In the genomic region with DNA sequence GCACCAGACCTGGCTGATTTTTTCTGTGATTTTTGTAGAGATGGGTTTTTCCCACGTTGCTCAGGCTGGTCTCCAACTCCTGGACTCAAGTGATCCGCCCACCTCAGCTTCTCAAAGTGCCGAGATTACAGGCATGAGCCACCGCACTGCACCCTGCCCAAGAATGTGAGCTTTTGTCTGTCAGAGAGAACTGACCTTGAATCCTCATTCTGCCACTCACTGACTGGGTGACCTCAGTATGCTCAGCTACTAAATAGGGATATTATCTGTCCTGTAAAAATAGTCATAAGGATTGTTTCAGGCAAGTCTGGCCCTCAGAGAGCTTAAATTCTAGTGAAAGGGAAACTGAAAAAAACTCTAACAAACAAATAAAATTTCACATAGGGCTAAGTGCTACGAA, we compare ENCODE assay signal across 21 cellular contexts. TPM values are rescaled to one million over a fixed set of nuclear protein-coding genes. Genes with fewer than 3 reads are reported as not detected.
DNase-seq lines count a peak whose midpoint lies in the region; ATAC-seq, FAIRE-seq and TF ChIP-seq lines count a peak whose summit lies in the region.
"Had no signal": no experiment of that assay in that cellular context is flagged by ENCODE, and none has a peak within 500 bp of the region (broad histone marks: within the 10 kb centered on the region; RNA-seq: fewer than 3 reads in every experiment).

No MANE protein-coding gene starts in this region.

- no peaks in the 10 kb centered on the region for H3K9me3 Mint-ChIP-seq in activated naive CD4-positive, alpha-beta T cell treated with anti-CD3 and anti-CD28 coated beads for 36 hours
- H3K9me3 Mint-ChIP-seq in activated naive CD4-positive, alpha-beta T cell treated with anti-CD3 and anti-CD28 coated beads, Interleukin-2, amount 10 ng/mL, durations not matched to agents 7 days and 5 days, result no peaks in the 10 kb centered on the region
- no peaks in the 10 kb centered on the region for H3K9me3 Mint-ChIP-seq in naive B cell
- H3K9me3 Mint-ChIP-seq: activated CD4-positive, alpha-beta memory T cell treated with anti-CD3 and anti-CD28 coated beads, Interleukin-2, amount 10 ng/mL, durations not matched to agents 7 days and 5 days had no signal

- intact Hi-C loops in activated naive CD4-positive, alpha-beta T cell treated with anti-CD3 and anti-CD28 coated beads for 36 hours (cut with micrococcal nuclease), result no loop called here
- intact Hi-C loops in K562 (cut with micrococcal nuclease), result loop anchor here (5.0 kb wide), 1 partner anchor 65 kb away; no protein-coding TSS in a partner anchor
- intact Hi-C loops in testis (cut with DNase I; ENCODE audit: low total_unique reads), result no loop called here

- DNase-seq in activated naive CD4-positive, alpha-beta T cell treated with anti-CD3 and anti-CD28 coated beads for 36 hours, result no peak
- no peak for DNase-seq in activated naive CD4-positive, alpha-beta T cell treated with anti-CD3 and anti-CD28 coated beads, Interleukin-2, amount 10 ng/mL, durations not matched to agents 7 days and 5 days
- DNase-seq in K562 (ENCODE audit: extremely low read depth in 1 of 4, low spot score in 3 of 4), result no peak
- DNase-seq in naive B cell, result no peak
- peak; percentile 76 for DNase-seq in testis
- DNase-seq in coronary artery (ENCODE audit: low spot score), result no peak
- no peak for DNase-seq in NCI-H2107 treated with DMSO at 0.1 percent for 48 hours (lab: John Stamatoyannopoulos, UW; ENCODE audit: unreplicated experiment)
- no peak for DNase-seq in AG20443 (ENCODE audit: low spot score)
- DNase-seq: activated CD4-positive, alpha-beta memory T cell treated with anti-CD3 and anti-CD28 coated beads, Interleukin-2, amount 10 ng/mL, durations not matched to agents 7 days and 5 days; aorta; DMS79; left ventricle myocardium superior; NCI-H1436; NCI-H226; stimulated activated naive CD8-positive, alpha-beta T cell treated with anti-CD3 and anti-CD28 coated beads, Interleukin-15, Interleukin-2, amounts not matched to agents 100 U/mL and 50 U/mL, for 24 hours; uterus had no signal

- in situ Hi-C loops in K562 (cut with MboI), result no loop called here

- no peak for TF ChIP-seq RAD21 in K562 (CRISPR knock-in tag; conservative IDR thresholded peaks at IDR 0.05 in 1 of 2, IDR thresholded peaks at IDR 0.05 in 1 of 2)

- no peak for TF ChIP-seq POLR2A in K562 (conservative IDR thresholded peaks at IDR 0.05)
- TF ChIP-seq POLR2A in testis (IDR thresholded peaks at IDR 0.05), result no peak

- no peaks in the 10 kb centered on the region for H3K36me3 ChIP-seq in K562 (ENCODE audit: control insufficient read depth, insufficient read depth, low read length)
- no peaks in the 10 kb centered on the region for H3K36me3 ChIP-seq in testis (ENCODE audit: low read depth, missing control alignments)
- H3K36me3 ChIP-seq: gastroesophageal sphincter, uterus had no signal

- TF ChIP-seq CTCF in K562 (IDR thresholded peaks at IDR 0.05 in 2 of 3, conservative IDR thresholded peaks at IDR 0.05 in 1 of 3; ENCODE audit: insufficient read depth in 2 of 3, low read depth in 1 of 3, low read length in 3 of 3), result no peak
- no peak for TF ChIP-seq CTCF in testis (IDR thresholded peaks at IDR 0.05)
- TF ChIP-seq CTCF in coronary artery (IDR thresholded peaks at IDR 0.05), result no peak

- no TSS peak for BruUV-seq in K562 (replicated peaks; lab: Mats Ljungman, UMichigan)

- H3K4me3 ChIP-seq in K562, result no peak overlapping the region
- no peak overlapping the region for H3K4me3 ChIP-seq in testis
- no peak overlapping the region for H3K4me3 ChIP-seq in coronary artery
- H3K4me3 ChIP-seq: gastroesophageal sphincter, uterus had no signal

- CTCF ChIA-PET in activated naive CD4-positive, alpha-beta T cell treated with anti-CD3 and anti-CD28 coated beads for 36 hours (lab: Charles Lee), result interaction anchor here (0.5 to 7.3 kb wide), 11 partner anchors 10 to 282 kb away, joined by 3 to 160 read pairs (median 6); no protein-coding TSS in a partner anchor
- CTCF ChIA-PET in activated naive CD4-positive, alpha-beta T cell treated with anti-CD3 and anti-CD28 coated beads, Interleukin-2, amount 10 ng/mL, durations not matched to agents 7 days and 5 days (lab: Charles Lee), result interaction anchor here (1.3 to 8.0 kb wide), 5 partner anchors 9 to 66 kb away, joined by 5 to 161 read pairs (median 23); no protein-coding TSS in a partner anchor
- CTCF ChIA-PET in K562 (lab: Yijun Ruan, JAX; ENCODE audit: low intra/inter-chr PET ratio), result no interaction called here

- WGBS in K562 (ENCODE audit: insufficient coverage, low coverage, missing lambda C conversion rate), result 41% methylated on average over 5 of the region's 5 CpGs
- 57 to 58% methylated on average over 5 of the region's 5 CpGs for WGBS in testis, 2 donors

- POLR2A ChIA-PET in K562 (lab: Yijun Ruan, JAX), result interaction anchor here (0.6 kb wide), 1 partner anchor 748 kb away, joined by 3 read pairs; no protein-coding TSS in a partner anchor

- H3K4me2 ChIP-seq in K562 (ENCODE audit: insufficient read depth, low read length), result no peak overlapping the region

- H2AFZ ChIP-seq in K562 (ENCODE audit: low read depth, low read length), result no peak overlapping the region

- peaks cover 11% of the 10 kb centered on the region; the same call in 2 of the 3 replicates for H3K79me2 ChIP-seq in K562 (ENCODE audit: control insufficient read depth, insufficient read depth, low read length)

- H3K27ac ChIP-seq in K562 (ENCODE audit: extremely low read depth, low read depth, low read length), result no peak overlapping the region
- peak overlapping the region; percentile 87 to 90 for H3K27ac ChIP-seq in testis
- H3K27ac ChIP-seq in coronary artery, result no peak overlapping the region
- H3K27ac ChIP-seq: uterus had no signal

- H3K27me3 ChIP-seq in K562 (ENCODE audit: control insufficient read depth in 2 of 2, insufficient read depth in 2 of 2, low read length in 2 of 2) (no peaks in the 10 kb centered on the region), testis (no peaks in the 10 kb centered on the region)
- H3K27me3 ChIP-seq: gastroesophageal sphincter, uterus had no signal

- no peaks in the 10 kb centered on the region for H4K20me1 ChIP-seq in K562 (replicated peaks; ENCODE audit: control insufficient read depth, insufficient read depth, low read length)

- no peaks in the 10 kb centered on the region for H3K9me3 ChIP-seq in K562 (replicated peaks; ENCODE audit: control insufficient read depth, insufficient read depth, low read depth, low read length)
- H3K9me3 ChIP-seq in testis, result no peaks in the 10 kb centered on the region
- H3K9me3 ChIP-seq: gastroesophageal sphincter, uterus had no signal

- FAIRE-seq in K562 (lab: Jason Lieb, UNC), result no peak
- FAIRE-seq: A204.1, colon, GM18507, H1 had no signal

- no peak overlapping the region for H3K9ac ChIP-seq in K562 (ENCODE audit: insufficient read depth in 1 of 2, low read depth in 2 of 2, low read length in 2 of 2)

- H3K27me3 Mint-ChIP-seq in activated naive CD4-positive, alpha-beta T cell treated with anti-CD3 and anti-CD28 coated beads for 36 hours (ENCODE audit: low read depth), result no peaks in the 10 kb centered on the region
- H3K27me3 Mint-ChIP-seq in activated naive CD4-positive, alpha-beta T cell treated with anti-CD3 and anti-CD28 coated beads, Interleukin-2, amount 10 ng/mL, durations not matched to agents 7 days and 5 days, result no peaks in the 10 kb centered on the region
- no peaks in the 10 kb centered on the region for H3K27me3 Mint-ChIP-seq in naive B cell
- H3K27me3 Mint-ChIP-seq: activated CD4-positive, alpha-beta memory T cell treated with anti-CD3 and anti-CD28 coated beads, Interleukin-2, amount 10 ng/mL, durations not matched to agents 7 days and 5 days had no signal

- peak overlapping the region; percentile 4 for H3K27ac Mint-ChIP-seq in activated naive CD4-positive, alpha-beta T cell treated with anti-CD3 and anti-CD28 coated beads for 36 hours
- H3K27ac Mint-ChIP-seq in activated naive CD4-positive, alpha-beta T cell treated with anti-CD3 and anti-CD28 coated beads, Interleukin-2, amount 10 ng/mL, durations not matched to agents 7 days and 5 days, result no peak overlapping the region
- peak overlapping the region in 5 of 6 donors; percentile 42 to 99 (median 75) for H3K27ac Mint-ChIP-seq in naive B cell
- H3K27ac Mint-ChIP-seq: activated CD4-positive, alpha-beta memory T cell treated with anti-CD3 and anti-CD28 coated beads, Interleukin-2, amount 10 ng/mL, durations not matched to agents 7 days and 5 days had no signal

- no peaks in the 10 kb centered on the region for H3K9me1 ChIP-seq in K562 (ENCODE audit: control insufficient read depth, insufficient read depth, low read length)

- peaks cover 11 to 16% of the 10 kb centered on the region in 2 experiments; a peak in 3 of 5 replicates for H3K4me1 ChIP-seq in K562 (replicated peaks in 1 of 2; ENCODE audit: control insufficient read depth in 2 of 2, insufficient read depth in 2 of 2, low read length in 2 of 2)
- H3K4me1 ChIP-seq in testis, result peaks cover 20% of the 10 kb centered on the region

- ATAC-seq in K562 (no peak), naive B cell (ENCODE audit: low read depth in 2 of 2) (no peak)
- ATAC-seq: gastroesophageal sphincter; left ventricle myocardium superior; stimulated activated naive CD8-positive, alpha-beta T cell treated with anti-CD3 and anti-CD28 coated beads, Interleukin-15, Interleukin-2, amounts not matched to agents 100 U/mL and 50 U/mL, for 24 hours had no signal

- H3K4me3 Mint-ChIP-seq in activated naive CD4-positive, alpha-beta T cell treated with anti-CD3 and anti-CD28 coated beads for 36 hours, result no peak overlapping the region
- H3K4me3 Mint-ChIP-seq in activated naive CD4-positive, alpha-beta T cell treated with anti-CD3 and anti-CD28 coated beads, Interleukin-2, amount 10 ng/mL, durations not matched to agents 7 days and 5 days, result no peak overlapping the region
- H3K4me3 Mint-ChIP-seq in naive B cell, result peak overlapping the region in 3 of 8 donors; percentile 35 to 88 (median 77)

- peaks cover 24% of the 10 kb centered on the region for H3K4me1 Mint-ChIP-seq in activated naive CD4-positive, alpha-beta T cell treated with anti-CD3 and anti-CD28 coated beads for 36 hours (ENCODE audit: low read depth)
- H3K4me1 Mint-ChIP-seq in activated naive CD4-positive, alpha-beta T cell treated with anti-CD3 and anti-CD28 coated beads, Interleukin-2, amount 10 ng/mL, durations not matched to agents 7 days and 5 days, result peaks cover 31% of the 10 kb centered on the region
- H3K4me1 Mint-ChIP-seq in naive B cell, result peaks cover 20 to 23% (median 23%) of the 10 kb centered on the region in 3 donors

- no peaks in the 10 kb centered on the region for H3K36me3 Mint-ChIP-seq in activated naive CD4-positive, alpha-beta T cell treated with anti-CD3 and anti-CD28 coated beads for 36 hours (ENCODE audit: low read depth)
- H3K36me3 Mint-ChIP-seq in activated naive CD4-positive, alpha-beta T cell treated with anti-CD3 and anti-CD28 coated beads, Interleukin-2, amount 10 ng/mL, durations not matched to agents 7 days and 5 days, result peaks cover 2% of the 10 kb centered on the region
- no peaks in the 10 kb centered on the region for H3K36me3 Mint-ChIP-seq in naive B cell

- TF ChIP-seq EP300 in K562 (IDR thresholded peaks at IDR 0.05; ENCODE audit: low read length), result no peak

RNA-seq across cellular contexts. Expression of a gene that starts 2.1 kb away (rescaled TPM):
- total RNA-seq in activated naive CD4-positive, alpha-beta T cell treated with anti-CD3 and anti-CD28 coated beads for 36 hours, result 10 to 100 TPM; 29.9 to 31.7 TPM
- total RNA-seq in K562 (2011; cell fraction: chromatin; rRNA removed; ENCODE audit: low replicate concordance), result 24.4 and 29.3 TPM in 2 replicates
- 21.2 and 22.3 TPM in 2 replicates for total RNA-seq in K562 (2011; cell fraction: nucleolus; rRNA removed)
- 25.0 and 27.3 TPM in 2 replicates for total RNA-seq in K562 (2011; cell fraction: nucleoplasm; rRNA removed)
- total RNA-seq in K562 (2014; rRNA removed) (4.4 and 6.2 TPM in 2 replicates), K562 (2014; rRNA removed; fragmentation: Illumina TruSeq; extraction: Trizol) (6.1 and 6.2 TPM in 2 replicates), K562 (2015; rRNA removed; fragmentation: Illumina TruSeq; extraction: Trizol) (5.0 and 6.0 TPM in 2 replicates), K562 (2021) (10.9 and 13.9 TPM in 2 replicates), testis (10 to 100 TPM; 27.2 to 33.9 TPM)
- polyA plus RNA-seq in K562 (2011; rRNA removed) (16.5 and 23.8 TPM in 2 replicates), K562 (2014; fragmentation: Illumina TruSeq; extraction: Trizol) (10.5 and 11.3 TPM in 2 replicates), K562 (2014; fragmentation: Nextera tagmentation; extraction: Ambion mirVana) (1 to 10 TPM; 7.4 to 9.0 TPM), K562 (2014; rRNA removed) (8.9 and 10.1 TPM in 2 replicates), naive B cell (ENCODE audit: low read depth in 6 of 6) (10 to 100 TPM; 16.9 to 26.7 (median 22.5) TPM), testis (ENCODE audit: insufficient read depth, low read depth, low replicate concordance) (36.8 TPM)
- 22.8 and 23.1 TPM in 2 replicates for polyA plus RNA-seq in K562 (2011; cell fraction: cytosol; rRNA removed)
- polyA plus RNA-seq in K562 (2011; cell fraction: nucleus; rRNA removed), result 12.2 and 13.6 TPM in 2 replicates
- 11.8 and 16.9 TPM in 2 replicates for polyA plus RNA-seq in K562 (2012)
- 26.4 and 34.0 TPM in 2 replicates for polyA minus RNA-seq in K562 (2011; rRNA and poly(A)+ RNA removed)
- 4.4 and 10.6 TPM in 2 replicates for polyA minus RNA-seq in K562 (2011; cell fraction: cytosol; rRNA and poly(A)+ RNA removed)
- 7.3 and 8.2 TPM in 2 replicates for polyA minus RNA-seq in K562 (2011; cell fraction: nucleus; rRNA and poly(A)+ RNA removed)

RNA-seq across cellular contexts. Expression of a gene that starts 28.7 kb away (rescaled TPM):
- 10 to 100 TPM in 1 of 2 experiments, 1 to 10 TPM in 1; 9.1 to 10.2 TPM for total RNA-seq in activated naive CD4-positive, alpha-beta T cell treated with anti-CD3 and anti-CD28 coated beads for 36 hours
- total RNA-seq in K562 (2011; cell fraction: chromatin; rRNA removed; ENCODE audit: low replicate concordance), result 9.7 and 22.9 TPM in 2 replicates
- total RNA-seq in K562 (2011; cell fraction: nucleolus; rRNA removed), result 11.8 and 13.8 TPM in 2 replicates
- 10.5 and 11.8 TPM in 2 replicates for total RNA-seq in K562 (2011; cell fraction: nucleoplasm; rRNA removed)
- 3.0 and 4.6 TPM in 2 replicates for total RNA-seq in K562 (2014; rRNA removed)
- total RNA-seq in K562 (2014; rRNA removed; fragmentation: Illumina TruSeq; extraction: Trizol), result 4.2 and 4.4 TPM in 2 replicates
- 5.9 and 6.1 TPM in 2 replicates for total RNA-seq in K562 (2015; rRNA removed; fragmentation: Illumina TruSeq; extraction: Trizol)
- total RNA-seq in K562 (2021), result 15.7 and 16.0 TPM in 2 replicates
- polyA plus RNA-seq in K562 (2011; rRNA removed), result 15.3 and 16.0 TPM in 2 replicates
- polyA plus RNA-seq in K562 (2011; cell fraction: cytosol; rRNA removed), result 16.0 and 19.6 TPM in 2 replicates
- polyA plus RNA-seq in K562 (2011; cell fraction: nucleus; rRNA removed), result 21.6 and 24.8 TPM in 2 replicates
- polyA plus RNA-seq in K562 (2012), result 12.8 and 15.7 TPM in 2 replicates
- polyA plus RNA-seq in K562 (2014; fragmentation: Illumina TruSeq; extraction: Trizol), result 18.8 and 19.5 TPM in 2 replicates
- polyA plus RNA-seq in K562 (2014; fragmentation: Nextera tagmentation; extraction: Ambion mirVana), result 1 to 10 TPM; 2.5 to 4.1 TPM
- polyA plus RNA-seq in K562 (2014; rRNA removed), result 14.1 and 14.3 TPM in 2 replicates
- polyA minus RNA-seq in K562 (2011; rRNA and poly(A)+ RNA removed), result 12.2 and 14.1 TPM in 2 replicates
- polyA minus RNA-seq in K562 (2011; cell fraction: cytosol; rRNA and poly(A)+ RNA removed), result 8.0 and 9.1 TPM in 2 replicates
- polyA minus RNA-seq in K562 (2011; cell fraction: nucleus; rRNA and poly(A)+ RNA removed), result 7.3 and 9.6 TPM in 2 replicates
- 10 to 100 TPM; 22.2 to 53.0 (median 31.6) TPM for polyA plus RNA-seq in naive B cell (ENCODE audit: low read depth in 6 of 6)
- 10 to 100 TPM; 36.3 to 44.5 TPM for total RNA-seq in testis
- polyA plus RNA-seq in testis (ENCODE audit: insufficient read depth, low read depth, low replicate concordance), result 42.3 TPM

Comparison
In these comparisons a context has a peak if more than half of its experiments do, and no peak if none do; other contexts are left out.
1. H3K27ac ChIP-seq: peak in testis (2 of 2); none in K562 (single experiment) and coronary artery (0 of 2).